Comparison of ENCODE assay signal across 20 cellular contexts in genomic region chr4:95283320-95283719, GRCh38.
A peak's percentile ranks its signal among the peaks of the same experiment; 100 is the strongest.
DNase-seq lines count a peak whose midpoint lies in the region; ATAC-seq, FAIRE-seq and TF ChIP-seq lines count a peak whose summit lies in the region.
"Had no signal": no experiment of that assay in that cellular context is flagged by ENCODE, and none has a peak within 500 bp of the region (broad histone marks: within the 10 kb centered on the region; RNA-seq: fewer than 3 reads in every experiment).

No MANE protein-coding gene starts in this region.

- no peak for TF ChIP-seq RAD21 in K562 (CRISPR knock-in tag; conservative IDR thresholded peaks at IDR 0.05 in 1 of 2, IDR thresholded peaks at IDR 0.05 in 1 of 2)

- H3K9me2 ChIP-seq in hepatocyte (replicated peaks; ENCODE audit: insufficient read depth), result no peaks in the 10 kb centered on the region

- H3K4me2 ChIP-seq in K562 (ENCODE audit: insufficient read depth, low read length) (peak overlapping the region; percentile 72), hepatocyte (peak overlapping the region; percentile 16)

- H4K20me1 ChIP-seq in K562 (replicated peaks; ENCODE audit: control insufficient read depth, insufficient read depth, low read length) (no peaks in the 10 kb centered on the region), hepatocyte (ENCODE audit: insufficient read depth, poor library complexity, severe bottlenecking) (no peaks in the 10 kb centered on the region)

- H3K9me3 ChIP-seq in K562 (replicated peaks; ENCODE audit: control insufficient read depth, insufficient read depth, low read depth, low read length) (peaks cover 6% of the 10 kb centered on the region; the same call in 1 of the 2 replicates), hepatocyte (ENCODE audit: low read depth) (no peaks in the 10 kb centered on the region)

- 3% methylated on average over 10 of the region's 10 CpGs for WGBS in K562 (ENCODE audit: insufficient coverage, low coverage, missing lambda C conversion rate)
- WGBS in hepatocyte (ENCODE audit: low lambda C conversion rate, missing lambda C conversion rate), result 53% methylated on average over 10 of the region's 10 CpGs

- H3K4me3 ChIP-seq in K562 (no peak overlapping the region), hepatocyte (no peak overlapping the region)

- no peaks in the 10 kb centered on the region for H3K79me2 ChIP-seq in K562 (ENCODE audit: control insufficient read depth, insufficient read depth, low read length)
- no peaks in the 10 kb centered on the region for H3K79me2 ChIP-seq in hepatocyte

- POLR2A ChIA-PET in K562 (lab: Yijun Ruan, JAX), result no interaction called here

- CTCF ChIA-PET in K562 (lab: Yijun Ruan, JAX; ENCODE audit: low intra/inter-chr PET ratio), result no interaction called here

- BruUV-seq in K562 (replicated peaks; lab: Mats Ljungman, UMichigan), result no TSS peak

- peak overlapping the region; percentile 88 for H2AFZ ChIP-seq in K562 (ENCODE audit: low read depth, low read length)
- no peak overlapping the region for H2AFZ ChIP-seq in hepatocyte

- intact Hi-C loops in K562 (cut with micrococcal nuclease), result no loop called here

- H3K4me1 ChIP-seq in K562 (replicated peaks in 1 of 2; ENCODE audit: control insufficient read depth in 2 of 2, insufficient read depth in 2 of 2, low read length in 2 of 2) (peaks cover 2 to 6% of the 10 kb centered on the region in 2 experiments; a peak in 3 of 5 replicates), hepatocyte (ENCODE audit: insufficient read depth) (no peaks in the 10 kb centered on the region)

- no peaks in the 10 kb centered on the region for H3K27me3 ChIP-seq in K562 (ENCODE audit: control insufficient read depth in 2 of 2, insufficient read depth in 2 of 2, low read length in 2 of 2)
- no peaks in the 10 kb centered on the region for H3K27me3 ChIP-seq in hepatocyte

- H3K9ac ChIP-seq in K562 (ENCODE audit: insufficient read depth in 1 of 2, low read depth in 2 of 2, low read length in 2 of 2), result peak overlapping the region in 1 of 2 experiments; percentile 41; a peak in 1 of 4 replicates

- peak; percentile 46 for FAIRE-seq in K562 (lab: Jason Lieb, UNC)

- DNase-seq in NCI-H226, result peak; percentile 69
- DNase-seq in K562 (ENCODE audit: extremely low read depth in 1 of 4, low spot score in 3 of 4), result peak in 3 of 4 experiments; percentile 10 to 47 (median 15)
- DNase-seq in hepatocyte (ENCODE audit: low spot score), result peak; percentile 5
- DNase-seq in kidney glomerular epithelial cell (lab: John Stamatoyannopoulos, UW), result no peak
- DNase-seq in 8988T, result no peak
- DNase-seq in dedifferentiated amniotic fluid mesenchymal stem cell (ENCODE audit: extremely low spot score), result no peak
- DNase-seq: CD4-positive, CD25-positive, alpha-beta regulatory T cell; COR-L47; DMS79; H9; HFFc6; KBM-7; MM.1S; NCI-H1048; NCI-H1417 treated with DMSO at 0.1 percent for 48 hours; NCI-H187; NCI-H446 treated with DMSO at 0.1 percent for 48 hours; NCI-H526 treated with DMSO at 0.1 percent for 48 hours; RPMI8226 had no signal

- in situ Hi-C loops in K562 (cut with MboI), result no loop called here

- no peaks in the 10 kb centered on the region for H3K9me1 ChIP-seq in K562 (ENCODE audit: control insufficient read depth, insufficient read depth, low read length)

- no peak for TF ChIP-seq POLR2A in K562 (conservative IDR thresholded peaks at IDR 0.05)

- no peak for TF ChIP-seq CTCF in K562 (IDR thresholded peaks at IDR 0.05 in 2 of 3, conservative IDR thresholded peaks at IDR 0.05 in 1 of 3; ENCODE audit: insufficient read depth in 2 of 3, low read depth in 1 of 3, low read length in 3 of 3)
- no peak for TF ChIP-seq CTCF in hepatocyte (IDR thresholded peaks at IDR 0.05; ENCODE audit: poor library complexity)

- H3K36me3 ChIP-seq in K562 (ENCODE audit: control insufficient read depth, insufficient read depth, low read length), result no peaks in the 10 kb centered on the region
- H3K36me3 ChIP-seq in hepatocyte (replicated peaks; ENCODE audit: insufficient read depth, low read depth), result no peaks in the 10 kb centered on the region

- ATAC-seq in K562, result peak; percentile 79

- H3K27ac ChIP-seq in K562 (ENCODE audit: extremely low read depth, low read depth, low read length), result no peak overlapping the region
- no peak overlapping the region for H3K27ac ChIP-seq in hepatocyte
- peak overlapping the region; percentile 70 for H3K27ac ChIP-seq in temporal lobe (ENCODE audit: low read depth, low read length)

- TF ChIP-seq EP300 in K562 (IDR thresholded peaks at IDR 0.05; ENCODE audit: low read length), result no peak

TF ChIP-seq in K562, 482 proteins besides CTCF, POLR2A, EP300 and RAD21 (continues in another document):
- TF ChIP-seq ZNF239 (CRISPR knock-in tag; IDR thresholded peaks at IDR 0.05), result no peak
- no peak for TF ChIP-seq UBTF (IDR thresholded peaks at IDR 0.05; ENCODE audit: borderline replicate concordance in 1 of 2, low read depth in 2 of 2, low read length in 2 of 2)
- TF ChIP-seq CBFA2T2 (conservative IDR thresholded peaks at IDR 0.05), result 0 out of 2 replicates have a peak, but pooled peaks have one; percentile 34
- no peak for TF ChIP-seq ZSCAN32 (CRISPR knock-in tag; IDR thresholded peaks at IDR 0.05)
- 0 out of 2 replicates have a peak, but pooled peaks have one; percentile 28 for TF ChIP-seq DPF2 (IDR thresholded peaks at IDR 0.05)
- no peak for TF ChIP-seq MBD1 (CRISPR knock-in tag; IDR thresholded peaks at IDR 0.05)
- no peak for TF ChIP-seq SNRNP70 (optimal IDR thresholded peaks at IDR 0.05; ENCODE audit: low read depth, low read length)
- no peak for TF ChIP-seq ZKSCAN1 (IDR thresholded peaks at IDR 0.05; ENCODE audit: low read depth, low read length)
- no peak for TF ChIP-seq RAD51 (IDR thresholded peaks at IDR 0.05; ENCODE audit: borderline replicate concordance, low read depth)
- TF ChIP-seq RBM17 (IDR thresholded peaks at IDR 0.05; ENCODE audit: borderline replicate concordance, low read depth, low read length), result no peak
- TF ChIP-seq SAFB2 (IDR thresholded peaks at IDR 0.05; ENCODE audit: borderline replicate concordance, low read depth, low read length, severe bottlenecking), result no peak
- peak; percentile 64 for TF ChIP-seq L3MBTL2 (IDR thresholded peaks at IDR 0.05)
- no peak for TF ChIP-seq MAFF (IDR thresholded peaks at IDR 0.05; ENCODE audit: low read length)
- no peak for TF ChIP-seq ARID3A (IDR thresholded peaks at IDR 0.05; ENCODE audit: borderline replicate concordance, low read depth, low read length)
- no peak for TF ChIP-seq ZNF12 (CRISPR knock-in tag; IDR thresholded peaks at IDR 0.05)
- TF ChIP-seq ETV6 (IDR thresholded peaks at IDR 0.05; ENCODE audit: borderline replicate concordance in 1 of 2, low read depth in 2 of 2, low read length in 1 of 2), result no peak
- TF ChIP-seq ETV6 (CRISPR knock-in tag; IDR thresholded peaks at IDR 0.05; ENCODE audit: borderline replicate concordance), result no peak
- no peak for TF ChIP-seq DMBX1 (CRISPR knock-in tag; IDR thresholded peaks at IDR 0.05; ENCODE audit: borderline replicate concordance)
- TF ChIP-seq ZNF436 (CRISPR knock-in tag; IDR thresholded peaks at IDR 0.05), result no peak
- TF ChIP-seq ZNF324 (CRISPR knock-in tag; IDR thresholded peaks at IDR 0.05), result no peak

Comparison
In these comparisons a context has a peak if more than half of its experiments do, and no peak if none do; other contexts are left out.
1. DNase-seq: peak in NCI-H226 (single experiment), K562 (3 of 4) and hepatocyte (single experiment); none in kidney glomerular epithelial cell (single experiment), 8988T (single experiment) and dedifferentiated amniotic fluid mesenchymal stem cell (single experiment).